1 cellular context compared by ENCODE assay signal in genomic region chr10:86586516-86586915, GRCh38.
TF ChIP-seq lines count a peak whose summit lies in the region.

No MANE protein-coding gene starts in this region.

TF ChIP-seq in IMR-90, 13 proteins besides CTCF, POLR2A, EP300 and RAD21 (continued from another document):
- TF ChIP-seq MAZ (IDR thresholded peaks at IDR 0.05; ENCODE audit: borderline replicate concordance, low read depth, low read length), result no peak
- no peak for TF ChIP-seq CHD1 (IDR thresholded peaks at IDR 0.05; ENCODE audit: low read depth, low read length)
- TF ChIP-seq RFX5 (IDR thresholded peaks at IDR 0.05; ENCODE audit: low read depth, low read length), result no peak
- TF ChIP-seq NFE2L2 (IDR thresholded peaks at IDR 0.05; ENCODE audit: low read depth, low read length), result no peak
- no peak for TF ChIP-seq CEBPB (IDR thresholded peaks at IDR 0.05; ENCODE audit: low read depth, low read length)
- no peak for TF ChIP-seq MAFK (IDR thresholded peaks at IDR 0.05; ENCODE audit: low read depth, low read length)
- TF ChIP-seq ELK1 (IDR thresholded peaks at IDR 0.05; ENCODE audit: borderline replicate concordance, low read depth, low read length), result no peak
TF ChIP-seq in IMR-90: peak in this region for 0.
